1 cellular context compared by ENCODE assay signal in the genomic region with DNA sequence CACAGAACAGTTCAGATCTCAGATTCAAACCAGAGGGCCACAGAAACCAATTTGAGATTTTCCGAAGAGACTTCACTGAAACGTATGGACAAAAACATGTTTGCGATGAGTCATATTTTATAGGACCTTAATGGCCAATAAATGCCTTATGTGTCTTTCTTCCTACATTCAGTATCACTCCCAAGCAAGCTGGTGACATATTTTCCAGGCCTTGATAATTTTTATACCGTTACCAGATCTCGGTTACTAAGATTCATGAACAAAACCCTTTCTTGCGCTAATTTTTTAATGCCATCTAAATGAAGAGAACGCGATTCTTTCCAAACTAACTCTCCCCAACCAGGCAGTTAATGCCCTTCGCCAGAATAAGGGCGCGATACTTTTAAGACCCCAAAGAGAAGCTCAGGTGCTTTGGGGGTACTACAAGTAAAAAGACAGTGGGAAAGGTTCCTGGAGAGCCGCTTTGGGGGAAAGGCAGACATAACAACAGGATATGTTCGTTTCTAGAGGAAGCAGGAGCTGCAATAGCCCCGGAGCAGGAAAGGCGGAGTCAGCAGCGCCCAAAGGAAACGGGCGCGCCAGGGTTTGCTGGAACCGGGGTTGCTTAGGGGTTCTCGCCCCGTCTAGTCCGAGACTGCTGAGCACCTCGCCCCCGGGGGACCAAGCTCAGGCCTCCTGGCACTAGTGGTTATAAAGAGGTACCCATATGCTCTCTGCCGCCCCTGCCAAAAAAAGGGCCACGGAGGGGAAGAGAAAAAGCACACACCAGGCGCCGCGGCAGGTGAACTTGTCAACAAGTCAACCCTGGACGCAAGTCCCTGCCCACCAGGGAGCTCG.
A peak's percentile ranks its signal among the peaks of the same experiment; 100 is the strongest.
TF ChIP-seq lines count a peak whose summit lies in the region.

No MANE protein-coding gene starts in this region.

TF ChIP-seq in K562, 482 proteins besides CTCF, POLR2A, EP300 and RAD21 (continued from another document and continues in another):
- TF ChIP-seq, protein P1, sequence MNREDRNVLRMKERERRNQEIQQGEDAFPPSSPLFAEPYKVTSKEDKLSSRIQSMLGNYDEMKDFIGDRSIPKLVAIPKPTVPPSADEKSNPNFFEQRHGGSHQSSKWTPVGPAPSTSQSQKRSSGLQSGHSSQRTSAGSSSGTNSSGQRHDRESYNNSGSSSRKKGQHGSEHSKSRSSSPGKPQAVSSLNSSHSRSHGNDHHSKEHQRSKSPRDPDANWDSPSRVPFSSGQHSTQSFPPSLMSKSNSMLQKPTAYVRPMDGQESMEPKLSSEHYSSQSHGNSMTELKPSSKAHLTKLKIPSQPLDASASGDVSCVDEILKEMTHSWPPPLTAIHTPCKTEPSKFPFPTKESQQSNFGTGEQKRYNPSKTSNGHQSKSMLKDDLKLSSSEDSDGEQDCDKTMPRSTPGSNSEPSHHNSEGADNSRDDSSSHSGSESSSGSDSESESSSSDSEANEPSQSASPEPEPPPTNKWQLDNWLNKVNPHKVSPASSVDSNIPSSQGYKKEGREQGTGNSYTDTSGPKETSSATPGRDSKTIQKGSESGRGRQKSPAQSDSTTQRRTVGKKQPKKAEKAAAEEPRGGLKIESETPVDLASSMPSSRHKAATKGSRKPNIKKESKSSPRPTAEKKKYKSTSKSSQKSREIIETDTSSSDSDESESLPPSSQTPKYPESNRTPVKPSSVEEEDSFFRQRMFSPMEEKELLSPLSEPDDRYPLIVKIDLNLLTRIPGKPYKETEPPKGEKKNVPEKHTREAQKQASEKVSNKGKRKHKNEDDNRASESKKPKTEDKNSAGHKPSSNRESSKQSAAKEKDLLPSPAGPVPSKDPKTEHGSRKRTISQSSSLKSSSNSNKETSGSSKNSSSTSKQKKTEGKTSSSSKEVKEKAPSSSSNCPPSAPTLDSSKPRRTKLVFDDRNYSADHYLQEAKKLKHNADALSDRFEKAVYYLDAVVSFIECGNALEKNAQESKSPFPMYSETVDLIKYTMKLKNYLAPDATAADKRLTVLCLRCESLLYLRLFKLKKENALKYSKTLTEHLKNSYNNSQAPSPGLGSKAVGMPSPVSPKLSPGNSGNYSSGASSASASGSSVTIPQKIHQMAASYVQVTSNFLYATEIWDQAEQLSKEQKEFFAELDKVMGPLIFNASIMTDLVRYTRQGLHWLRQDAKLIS (CRISPR knock-in tag; IDR thresholded peaks at IDR 0.05) = 0 out of 2 replicates have a peak, but pooled peaks have one; percentile 42
- TF ChIP-seq, protein P2, sequence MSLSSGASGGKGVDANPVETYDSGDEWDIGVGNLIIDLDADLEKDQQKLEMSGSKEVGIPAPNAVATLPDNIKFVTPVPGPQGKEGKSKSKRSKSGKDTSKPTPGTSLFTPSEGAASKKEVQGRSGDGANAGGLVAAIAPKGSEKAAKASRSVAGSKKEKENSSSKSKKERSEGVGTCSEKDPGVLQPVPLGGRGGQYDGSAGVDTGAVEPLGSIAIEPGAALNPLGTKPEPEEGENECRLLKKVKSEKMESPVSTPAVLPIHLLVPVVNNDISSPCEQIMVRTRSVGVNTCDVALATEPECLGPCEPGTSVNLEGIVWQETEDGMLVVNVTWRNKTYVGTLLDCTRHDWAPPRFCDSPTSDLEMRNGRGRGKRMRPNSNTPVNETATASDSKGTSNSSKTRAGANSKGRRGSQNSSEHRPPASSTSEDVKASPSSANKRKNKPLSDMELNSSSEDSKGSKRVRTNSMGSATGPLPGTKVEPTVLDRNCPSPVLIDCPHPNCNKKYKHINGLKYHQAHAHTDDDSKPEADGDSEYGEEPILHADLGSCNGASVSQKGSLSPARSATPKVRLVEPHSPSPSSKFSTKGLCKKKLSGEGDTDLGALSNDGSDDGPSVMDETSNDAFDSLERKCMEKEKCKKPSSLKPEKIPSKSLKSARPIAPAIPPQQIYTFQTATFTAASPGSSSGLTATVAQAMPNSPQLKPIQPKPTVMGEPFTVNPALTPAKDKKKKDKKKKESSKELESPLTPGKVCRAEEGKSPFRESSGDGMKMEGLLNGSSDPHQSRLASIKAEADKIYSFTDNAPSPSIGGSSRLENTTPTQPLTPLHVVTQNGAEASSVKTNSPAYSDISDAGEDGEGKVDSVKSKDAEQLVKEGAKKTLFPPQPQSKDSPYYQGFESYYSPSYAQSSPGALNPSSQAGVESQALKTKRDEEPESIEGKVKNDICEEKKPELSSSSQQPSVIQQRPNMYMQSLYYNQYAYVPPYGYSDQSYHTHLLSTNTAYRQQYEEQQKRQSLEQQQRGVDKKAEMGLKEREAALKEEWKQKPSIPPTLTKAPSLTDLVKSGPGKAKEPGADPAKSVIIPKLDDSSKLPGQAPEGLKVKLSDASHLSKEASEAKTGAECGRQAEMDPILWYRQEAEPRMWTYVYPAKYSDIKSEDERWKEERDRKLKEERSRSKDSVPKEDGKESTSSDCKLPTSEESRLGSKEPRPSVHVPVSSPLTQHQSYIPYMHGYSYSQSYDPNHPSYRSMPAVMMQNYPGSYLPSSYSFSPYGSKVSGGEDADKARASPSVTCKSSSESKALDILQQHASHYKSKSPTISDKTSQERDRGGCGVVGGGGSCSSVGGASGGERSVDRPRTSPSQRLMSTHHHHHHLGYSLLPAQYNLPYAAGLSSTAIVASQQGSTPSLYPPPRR (CRISPR knock-in tag; IDR thresholded peaks at IDR 0.05; ENCODE audit: borderline replicate concordance) = no peak
- TF ChIP-seq ZC3H4 (CRISPR knock-in tag; IDR thresholded peaks at IDR 0.05; ENCODE audit: borderline replicate concordance) (0 out of 2 replicates have a peak, but pooled peaks have one; percentile 55), RBM39 (optimal IDR thresholded peaks at IDR 0.05; ENCODE audit: low read depth, low read length) (peak; percentile 38), TBP (optimal IDR thresholded peaks at IDR 0.05; ENCODE audit: low read depth, low read length) (peak; percentile 44), HNRNPL (IDR thresholded peaks at IDR 0.05; ENCODE audit: low read depth, low read length) (no peak), BRD9 (IDR thresholded peaks at IDR 0.05; ENCODE audit: low read depth, partially characterized antibody) (no peak), TOE1 (IDR thresholded peaks at IDR 0.05; ENCODE audit: borderline replicate concordance) (0 out of 2 replicates have a peak, but pooled peaks have one; percentile 25), TOE1 (CRISPR knock-in tag; IDR thresholded peaks at IDR 0.05; ENCODE audit: borderline replicate concordance, low read depth) (no peak), POLR2H (tag; IDR thresholded peaks at IDR 0.05; ENCODE audit: low read depth) (peak; percentile 17; the same call in 1 of the 2 replicates), FOXA3 (CRISPR knock-in tag; conservative IDR thresholded peaks at IDR 0.05 in 1 of 2, IDR thresholded peaks at IDR 0.05 in 1 of 2) (no peak), JUND (IDR thresholded peaks at IDR 0.05; ENCODE audit: borderline replicate concordance, low read depth, low read length) (no peak), JUND (tag; IDR thresholded peaks at IDR 0.05; ENCODE audit: borderline replicate concordance, low read depth, low read length) (peak; percentile 64; the same call in 1 of the 3 replicates), YY1 (IDR thresholded peaks at IDR 0.05; ENCODE audit: borderline replicate concordance in 1 of 3, control insufficient read depth in 1 of 3, extremely low read depth in 1 of 3, insufficient read depth in 3 of 3, insufficient read length in 1 of 3, insufficient replicate concordance in 2 of 3, low read depth in 1 of 3, low read length in 2 of 3) (peak in 1 of 3 experiments; percentile 22), ZNF695 (CRISPR knock-in tag; IDR thresholded peaks at IDR 0.05) (no peak), FOSL1 (tag; conservative IDR thresholded peaks at IDR 0.05) (peak; percentile 76), KDM1A (IDR thresholded peaks at IDR 0.05) (peak in 1 of 2 experiments; percentile 14; a peak in 1 of 4 replicates)
- TF ChIP-seq, protein P3, sequence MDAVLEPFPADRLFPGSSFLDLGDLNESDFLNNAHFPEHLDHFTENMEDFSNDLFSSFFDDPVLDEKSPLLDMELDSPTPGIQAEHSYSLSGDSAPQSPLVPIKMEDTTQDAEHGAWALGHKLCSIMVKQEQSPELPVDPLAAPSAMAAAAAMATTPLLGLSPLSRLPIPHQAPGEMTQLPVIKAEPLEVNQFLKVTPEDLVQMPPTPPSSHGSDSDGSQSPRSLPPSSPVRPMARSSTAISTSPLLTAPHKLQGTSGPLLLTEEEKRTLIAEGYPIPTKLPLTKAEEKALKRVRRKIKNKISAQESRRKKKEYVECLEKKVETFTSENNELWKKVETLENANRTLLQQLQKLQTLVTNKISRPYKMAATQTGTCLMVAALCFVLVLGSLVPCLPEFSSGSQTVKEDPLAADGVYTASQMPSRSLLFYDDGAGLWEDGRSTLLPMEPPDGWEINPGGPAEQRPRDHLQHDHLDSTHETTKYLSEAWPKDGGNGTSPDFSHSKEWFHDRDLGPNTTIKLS (IDR thresholded peaks at IDR 0.05; ENCODE audit: borderline replicate concordance, low read depth) = 0 out of 2 replicates have a peak, but pooled peaks have one; percentile 12
- TF ChIP-seq, protein P4, sequence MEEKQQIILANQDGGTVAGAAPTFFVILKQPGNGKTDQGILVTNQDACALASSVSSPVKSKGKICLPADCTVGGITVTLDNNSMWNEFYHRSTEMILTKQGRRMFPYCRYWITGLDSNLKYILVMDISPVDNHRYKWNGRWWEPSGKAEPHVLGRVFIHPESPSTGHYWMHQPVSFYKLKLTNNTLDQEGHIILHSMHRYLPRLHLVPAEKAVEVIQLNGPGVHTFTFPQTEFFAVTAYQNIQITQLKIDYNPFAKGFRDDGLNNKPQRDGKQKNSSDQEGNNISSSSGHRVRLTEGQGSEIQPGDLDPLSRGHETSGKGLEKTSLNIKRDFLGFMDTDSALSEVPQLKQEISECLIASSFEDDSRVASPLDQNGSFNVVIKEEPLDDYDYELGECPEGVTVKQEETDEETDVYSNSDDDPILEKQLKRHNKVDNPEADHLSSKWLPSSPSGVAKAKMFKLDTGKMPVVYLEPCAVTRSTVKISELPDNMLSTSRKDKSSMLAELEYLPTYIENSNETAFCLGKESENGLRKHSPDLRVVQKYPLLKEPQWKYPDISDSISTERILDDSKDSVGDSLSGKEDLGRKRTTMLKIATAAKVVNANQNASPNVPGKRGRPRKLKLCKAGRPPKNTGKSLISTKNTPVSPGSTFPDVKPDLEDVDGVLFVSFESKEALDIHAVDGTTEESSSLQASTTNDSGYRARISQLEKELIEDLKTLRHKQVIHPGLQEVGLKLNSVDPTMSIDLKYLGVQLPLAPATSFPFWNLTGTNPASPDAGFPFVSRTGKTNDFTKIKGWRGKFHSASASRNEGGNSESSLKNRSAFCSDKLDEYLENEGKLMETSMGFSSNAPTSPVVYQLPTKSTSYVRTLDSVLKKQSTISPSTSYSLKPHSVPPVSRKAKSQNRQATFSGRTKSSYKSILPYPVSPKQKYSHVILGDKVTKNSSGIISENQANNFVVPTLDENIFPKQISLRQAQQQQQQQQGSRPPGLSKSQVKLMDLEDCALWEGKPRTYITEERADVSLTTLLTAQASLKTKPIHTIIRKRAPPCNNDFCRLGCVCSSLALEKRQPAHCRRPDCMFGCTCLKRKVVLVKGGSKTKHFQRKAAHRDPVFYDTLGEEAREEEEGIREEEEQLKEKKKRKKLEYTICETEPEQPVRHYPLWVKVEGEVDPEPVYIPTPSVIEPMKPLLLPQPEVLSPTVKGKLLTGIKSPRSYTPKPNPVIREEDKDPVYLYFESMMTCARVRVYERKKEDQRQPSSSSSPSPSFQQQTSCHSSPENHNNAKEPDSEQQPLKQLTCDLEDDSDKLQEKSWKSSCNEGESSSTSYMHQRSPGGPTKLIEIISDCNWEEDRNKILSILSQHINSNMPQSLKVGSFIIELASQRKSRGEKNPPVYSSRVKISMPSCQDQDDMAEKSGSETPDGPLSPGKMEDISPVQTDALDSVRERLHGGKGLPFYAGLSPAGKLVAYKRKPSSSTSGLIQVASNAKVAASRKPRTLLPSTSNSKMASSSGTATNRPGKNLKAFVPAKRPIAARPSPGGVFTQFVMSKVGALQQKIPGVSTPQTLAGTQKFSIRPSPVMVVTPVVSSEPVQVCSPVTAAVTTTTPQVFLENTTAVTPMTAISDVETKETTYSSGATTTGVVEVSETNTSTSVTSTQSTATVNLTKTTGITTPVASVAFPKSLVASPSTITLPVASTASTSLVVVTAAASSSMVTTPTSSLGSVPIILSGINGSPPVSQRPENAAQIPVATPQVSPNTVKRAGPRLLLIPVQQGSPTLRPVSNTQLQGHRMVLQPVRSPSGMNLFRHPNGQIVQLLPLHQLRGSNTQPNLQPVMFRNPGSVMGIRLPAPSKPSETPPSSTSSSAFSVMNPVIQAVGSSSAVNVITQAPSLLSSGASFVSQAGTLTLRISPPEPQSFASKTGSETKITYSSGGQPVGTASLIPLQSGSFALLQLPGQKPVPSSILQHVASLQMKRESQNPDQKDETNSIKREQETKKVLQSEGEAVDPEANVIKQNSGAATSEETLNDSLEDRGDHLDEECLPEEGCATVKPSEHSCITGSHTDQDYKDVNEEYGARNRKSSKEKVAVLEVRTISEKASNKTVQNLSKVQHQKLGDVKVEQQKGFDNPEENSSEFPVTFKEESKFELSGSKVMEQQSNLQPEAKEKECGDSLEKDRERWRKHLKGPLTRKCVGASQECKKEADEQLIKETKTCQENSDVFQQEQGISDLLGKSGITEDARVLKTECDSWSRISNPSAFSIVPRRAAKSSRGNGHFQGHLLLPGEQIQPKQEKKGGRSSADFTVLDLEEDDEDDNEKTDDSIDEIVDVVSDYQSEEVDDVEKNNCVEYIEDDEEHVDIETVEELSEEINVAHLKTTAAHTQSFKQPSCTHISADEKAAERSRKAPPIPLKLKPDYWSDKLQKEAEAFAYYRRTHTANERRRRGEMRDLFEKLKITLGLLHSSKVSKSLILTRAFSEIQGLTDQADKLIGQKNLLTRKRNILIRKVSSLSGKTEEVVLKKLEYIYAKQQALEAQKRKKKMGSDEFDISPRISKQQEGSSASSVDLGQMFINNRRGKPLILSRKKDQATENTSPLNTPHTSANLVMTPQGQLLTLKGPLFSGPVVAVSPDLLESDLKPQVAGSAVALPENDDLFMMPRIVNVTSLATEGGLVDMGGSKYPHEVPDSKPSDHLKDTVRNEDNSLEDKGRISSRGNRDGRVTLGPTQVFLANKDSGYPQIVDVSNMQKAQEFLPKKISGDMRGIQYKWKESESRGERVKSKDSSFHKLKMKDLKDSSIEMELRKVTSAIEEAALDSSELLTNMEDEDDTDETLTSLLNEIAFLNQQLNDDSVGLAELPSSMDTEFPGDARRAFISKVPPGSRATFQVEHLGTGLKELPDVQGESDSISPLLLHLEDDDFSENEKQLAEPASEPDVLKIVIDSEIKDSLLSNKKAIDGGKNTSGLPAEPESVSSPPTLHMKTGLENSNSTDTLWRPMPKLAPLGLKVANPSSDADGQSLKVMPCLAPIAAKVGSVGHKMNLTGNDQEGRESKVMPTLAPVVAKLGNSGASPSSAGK (IDR thresholded peaks at IDR 0.05) = no peak
